24 cellular contexts compared by ENCODE assay signal in genomic region chr18:64273724-64274123, GRCh38.
"Had no signal": no experiment of that assay in that cellular context is flagged by ENCODE, and none has a peak within 500 bp of the region (broad histone marks: within the 10 kb centered on the region; RNA-seq: fewer than 3 reads in every experiment).

No MANE protein-coding gene starts in this region.

- H3K36me3 Mint-ChIP-seq: activated naive CD8-positive, alpha-beta T cell treated with anti-CD3 and anti-CD28 coated beads, Interleukin-2, amount 10 ng/mL, durations not matched to agents 7 days and 5 days; naive thymus-derived CD4-positive, alpha-beta T cell had no signal

- DNase-seq: activated B cell treated with CpG ODN at 0.5 μM for 24 hours; activated CD4-positive, alpha-beta T cell treated with anti-CD3 and anti-CD28 coated beads for 4 hours; activated CD4-positive, alpha-beta T cell treated with anti-CD3 and anti-CD28 coated beads, Interleukin-2, amount 50 U/mL, for 48 hours; activated effector memory CD4-positive, alpha-beta T cell treated with Interleukin-2 at 50 U/mL for 16 hours; activated naive CD4-positive, alpha-beta T cell treated with anti-CD3 and anti-CD28 coated beads for 36 hours; activated naive CD8-positive, alpha-beta T cell treated with anti-CD3 and anti-CD28 coated beads, Interleukin-2, amount 10 ng/mL, durations not matched to agents 7 days and 5 days; activated T-cell treated with anti-CD3 and anti-CD28 coated beads, Interleukin-2, amount 50 U/mL, for 72 hours; amniotic stem cell; effector memory CD4-positive, alpha-beta T cell; glutamatergic neuron; kidney glomerular epithelial cell; left lung; naive thymus-derived CD4-positive, alpha-beta T cell; ovary; right cardiac atrium; stimulated activated CD4-positive, alpha-beta T cell treated with anti-CD3 and anti-CD28 coated beads, Interleukin-4, amount 100 ng/mL, for 24 hours; stimulated activated naive CD8-positive, alpha-beta T cell treated with anti-CD3 and anti-CD28 coated beads, Interleukin-15, Interleukin-2, amounts not matched to agents 100 U/mL and 50 U/mL, for 24 hours; T-helper 1 cell; upper lobe of right lung had no signal

- H3K27me3 Mint-ChIP-seq: activated naive CD8-positive, alpha-beta T cell treated with anti-CD3 and anti-CD28 coated beads, Interleukin-2, amount 10 ng/mL, durations not matched to agents 7 days and 5 days; central memory CD8-positive, alpha-beta T cell; naive thymus-derived CD4-positive, alpha-beta T cell had no signal

- H3K9me3 ChIP-seq: breast epithelium, left lung, ovary, upper lobe of right lung had no signal

- H3K4me2 ChIP-seq: hepatocyte had no signal

- H3K27me3 ChIP-seq: breast epithelium, hepatocyte, ovary, upper lobe of right lung had no signal

- ATAC-seq: activated T-cell treated with anti-CD3 and anti-CD28 coated beads, Interleukin-2, amount 50 U/mL, for 72 hours; esophagus mucosa; left lung; naive thymus-derived CD4-positive, alpha-beta T cell; right cardiac atrium; stimulated activated naive CD8-positive, alpha-beta T cell treated with anti-CD3 and anti-CD28 coated beads, Interleukin-15, Interleukin-2, amounts not matched to agents 100 U/mL and 50 U/mL, for 24 hours; upper lobe of right lung had no signal

- H2AFZ ChIP-seq: hepatocyte had no signal

- H3K4me3 Mint-ChIP-seq: activated B cell treated with CpG ODN at 0.5 μM for 24 hours; activated naive CD4-positive, alpha-beta T cell treated with anti-CD3 and anti-CD28 coated beads for 36 hours; activated naive CD8-positive, alpha-beta T cell treated with anti-CD3 and anti-CD28 coated beads, Interleukin-2, amount 10 ng/mL, durations not matched to agents 7 days and 5 days; activated T-cell treated with anti-CD3 and anti-CD28 coated beads, Interleukin-2, amount 50 U/mL, for 72 hours; central memory CD8-positive, alpha-beta T cell; naive thymus-derived CD4-positive, alpha-beta T cell had no signal

- H3K4me1 Mint-ChIP-seq: activated naive CD8-positive, alpha-beta T cell treated with anti-CD3 and anti-CD28 coated beads, Interleukin-2, amount 10 ng/mL, durations not matched to agents 7 days and 5 days; central memory CD8-positive, alpha-beta T cell; naive thymus-derived CD4-positive, alpha-beta T cell had no signal

- H3K27ac Mint-ChIP-seq: activated B cell treated with CpG ODN at 0.5 μM for 24 hours; activated naive CD4-positive, alpha-beta T cell treated with anti-CD3 and anti-CD28 coated beads for 36 hours; activated naive CD8-positive, alpha-beta T cell treated with anti-CD3 and anti-CD28 coated beads, Interleukin-2, amount 10 ng/mL, durations not matched to agents 7 days and 5 days; activated T-cell treated with anti-CD3 and anti-CD28 coated beads, Interleukin-2, amount 50 U/mL, for 72 hours; naive thymus-derived CD4-positive, alpha-beta T cell had no signal

- H3K27ac ChIP-seq: breast epithelium, hepatocyte, left lung, ovary, upper lobe of right lung had no signal

- H3K4me1 ChIP-seq: breast epithelium, upper lobe of right lung had no signal

- H3K4me3 ChIP-seq: breast epithelium, hepatocyte, left lung, lung, ovary, upper lobe of right lung had no signal

- H3K79me2 ChIP-seq: hepatocyte had no signal

- H3K9me3 Mint-ChIP-seq: activated B cell treated with CpG ODN at 0.5 μM for 24 hours; activated naive CD4-positive, alpha-beta T cell treated with anti-CD3 and anti-CD28 coated beads for 36 hours; activated naive CD8-positive, alpha-beta T cell treated with anti-CD3 and anti-CD28 coated beads, Interleukin-2, amount 10 ng/mL, durations not matched to agents 7 days and 5 days had no signal

- H3K36me3 ChIP-seq: breast epithelium, left lung, ovary, upper lobe of right lung had no signal
